1 cellular context compared by ENCODE assay signal in the genomic region with DNA sequence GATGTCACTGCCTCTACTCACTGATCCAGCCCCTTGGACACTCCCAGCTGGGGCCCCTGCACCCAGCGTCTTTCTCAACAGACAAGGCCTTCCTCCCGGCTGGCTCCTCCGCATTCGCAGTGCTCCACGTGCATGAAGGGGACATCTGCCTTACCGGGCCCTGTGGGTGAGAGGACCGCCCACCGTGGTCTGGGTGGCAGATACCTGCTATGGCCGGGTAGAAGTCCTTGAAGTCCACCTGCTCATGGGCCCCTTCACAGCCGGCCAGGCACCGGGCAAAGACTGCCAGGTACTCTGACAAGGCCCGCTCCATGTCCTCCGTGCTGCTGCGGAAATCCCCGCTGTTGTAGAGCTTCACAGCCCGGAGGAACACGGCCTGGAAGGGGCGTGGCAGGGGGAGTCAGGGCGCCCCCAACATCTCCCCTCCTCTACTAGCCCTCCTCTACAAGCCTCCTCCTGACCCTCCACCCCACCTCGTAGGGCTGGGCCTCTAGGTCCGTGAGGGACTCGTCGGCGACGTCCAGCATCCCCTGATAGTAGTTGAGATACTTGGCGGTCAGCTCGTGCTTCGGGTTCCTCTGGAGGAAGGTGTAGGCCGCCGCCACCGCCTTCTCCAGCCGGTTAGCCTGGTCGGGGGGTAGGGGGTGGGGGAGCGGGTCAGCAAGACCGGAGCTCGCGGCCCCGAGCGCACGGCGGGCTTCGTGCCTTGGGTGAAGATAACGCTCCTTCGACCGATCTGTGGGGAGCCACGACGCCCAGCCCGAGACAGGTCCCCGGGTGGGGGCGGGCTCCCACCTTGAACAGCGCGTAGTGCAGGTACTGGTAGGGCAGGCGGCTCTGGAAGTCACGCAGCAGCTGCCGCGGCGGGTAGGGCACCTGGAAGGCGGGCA.
TF ChIP-seq lines count a peak whose summit lies in the region.

No MANE protein-coding gene starts in this region.

TF ChIP-seq in HepG2, 621 proteins besides CTCF, POLR2A, EP300 and RAD21 (continued from another document and continues in another):
- TF ChIP-seq, protein P1, sequence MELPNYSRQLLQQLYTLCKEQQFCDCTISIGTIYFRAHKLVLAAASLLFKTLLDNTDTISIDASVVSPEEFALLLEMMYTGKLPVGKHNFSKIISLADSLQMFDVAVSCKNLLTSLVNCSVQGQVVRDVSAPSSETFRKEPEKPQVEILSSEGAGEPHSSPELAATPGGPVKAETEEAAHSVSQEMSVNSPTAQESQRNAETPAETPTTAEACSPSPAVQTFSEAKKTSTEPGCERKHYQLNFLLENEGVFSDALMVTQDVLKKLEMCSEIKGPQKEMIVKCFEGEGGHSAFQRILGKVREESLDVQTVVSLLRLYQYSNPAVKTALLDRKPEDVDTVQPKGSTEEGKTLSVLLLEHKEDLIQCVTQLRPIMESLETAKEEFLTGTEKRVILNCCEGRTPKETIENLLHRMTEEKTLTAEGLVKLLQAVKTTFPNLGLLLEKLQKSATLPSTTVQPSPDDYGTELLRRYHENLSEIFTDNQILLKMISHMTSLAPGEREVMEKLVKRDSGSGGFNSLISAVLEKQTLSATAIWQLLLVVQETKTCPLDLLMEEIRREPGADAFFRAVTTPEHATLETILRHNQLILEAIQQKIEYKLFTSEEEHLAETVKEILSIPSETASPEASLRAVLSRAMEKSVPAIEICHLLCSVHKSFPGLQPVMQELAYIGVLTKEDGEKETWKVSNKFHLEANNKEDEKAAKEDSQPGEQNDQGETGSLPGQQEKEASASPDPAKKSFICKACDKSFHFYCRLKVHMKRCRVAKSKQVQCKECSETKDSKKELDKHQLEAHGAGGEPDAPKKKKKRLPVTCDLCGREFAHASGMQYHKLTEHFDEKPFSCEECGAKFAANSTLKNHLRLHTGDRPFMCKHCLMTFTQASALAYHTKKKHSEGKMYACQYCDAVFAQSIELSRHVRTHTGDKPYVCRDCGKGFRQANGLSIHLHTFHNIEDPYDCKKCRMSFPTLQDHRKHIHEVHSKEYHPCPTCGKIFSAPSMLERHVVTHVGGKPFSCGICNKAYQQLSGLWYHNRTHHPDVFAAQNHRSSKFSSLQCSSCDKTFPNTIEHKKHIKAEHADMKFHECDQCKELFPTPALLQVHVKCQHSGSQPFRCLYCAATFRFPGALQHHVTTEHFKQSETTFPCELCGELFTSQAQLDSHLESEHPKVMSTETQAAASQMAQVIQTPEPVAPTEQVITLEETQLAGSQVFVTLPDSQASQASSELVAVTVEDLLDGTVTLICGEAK (IDR thresholded peaks at IDR 0.05): no peak
- TF ChIP-seq, protein P1 (CRISPR knock-in tag; IDR thresholded peaks at IDR 0.05): 0 out of 2 replicates have a peak, but pooled peaks have one; percentile 13
- no peak for TF ChIP-seq ZSCAN25 (CRISPR knock-in tag; IDR thresholded peaks at IDR 0.05)
- TF ChIP-seq MZF1 (CRISPR knock-in tag; IDR thresholded peaks at IDR 0.05; ENCODE audit: borderline replicate concordance): peak; percentile 28; the same call in 1 of the 2 replicates
- TF ChIP-seq, protein P2, sequence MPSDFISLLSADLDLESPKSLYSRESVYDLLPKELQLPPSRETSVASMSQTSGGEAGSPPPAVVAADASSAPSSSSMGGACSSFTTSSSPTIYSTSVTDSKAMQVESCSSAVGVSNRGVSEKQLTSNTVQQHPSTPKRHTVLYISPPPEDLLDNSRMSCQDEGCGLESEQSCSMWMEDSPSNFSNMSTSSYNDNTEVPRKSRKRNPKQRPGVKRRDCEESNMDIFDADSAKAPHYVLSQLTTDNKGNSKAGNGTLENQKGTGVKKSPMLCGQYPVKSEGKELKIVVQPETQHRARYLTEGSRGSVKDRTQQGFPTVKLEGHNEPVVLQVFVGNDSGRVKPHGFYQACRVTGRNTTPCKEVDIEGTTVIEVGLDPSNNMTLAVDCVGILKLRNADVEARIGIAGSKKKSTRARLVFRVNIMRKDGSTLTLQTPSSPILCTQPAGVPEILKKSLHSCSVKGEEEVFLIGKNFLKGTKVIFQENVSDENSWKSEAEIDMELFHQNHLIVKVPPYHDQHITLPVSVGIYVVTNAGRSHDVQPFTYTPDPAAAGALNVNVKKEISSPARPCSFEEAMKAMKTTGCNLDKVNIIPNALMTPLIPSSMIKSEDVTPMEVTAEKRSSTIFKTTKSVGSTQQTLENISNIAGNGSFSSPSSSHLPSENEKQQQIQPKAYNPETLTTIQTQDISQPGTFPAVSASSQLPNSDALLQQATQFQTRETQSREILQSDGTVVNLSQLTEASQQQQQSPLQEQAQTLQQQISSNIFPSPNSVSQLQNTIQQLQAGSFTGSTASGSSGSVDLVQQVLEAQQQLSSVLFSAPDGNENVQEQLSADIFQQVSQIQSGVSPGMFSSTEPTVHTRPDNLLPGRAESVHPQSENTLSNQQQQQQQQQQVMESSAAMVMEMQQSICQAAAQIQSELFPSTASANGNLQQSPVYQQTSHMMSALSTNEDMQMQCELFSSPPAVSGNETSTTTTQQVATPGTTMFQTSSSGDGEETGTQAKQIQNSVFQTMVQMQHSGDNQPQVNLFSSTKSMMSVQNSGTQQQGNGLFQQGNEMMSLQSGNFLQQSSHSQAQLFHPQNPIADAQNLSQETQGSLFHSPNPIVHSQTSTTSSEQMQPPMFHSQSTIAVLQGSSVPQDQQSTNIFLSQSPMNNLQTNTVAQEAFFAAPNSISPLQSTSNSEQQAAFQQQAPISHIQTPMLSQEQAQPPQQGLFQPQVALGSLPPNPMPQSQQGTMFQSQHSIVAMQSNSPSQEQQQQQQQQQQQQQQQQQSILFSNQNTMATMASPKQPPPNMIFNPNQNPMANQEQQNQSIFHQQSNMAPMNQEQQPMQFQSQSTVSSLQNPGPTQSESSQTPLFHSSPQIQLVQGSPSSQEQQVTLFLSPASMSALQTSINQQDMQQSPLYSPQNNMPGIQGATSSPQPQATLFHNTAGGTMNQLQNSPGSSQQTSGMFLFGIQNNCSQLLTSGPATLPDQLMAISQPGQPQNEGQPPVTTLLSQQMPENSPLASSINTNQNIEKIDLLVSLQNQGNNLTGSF (CRISPR knock-in tag; IDR thresholded peaks at IDR 0.05): no peak; the same call in 1 of the 2 replicates
- TF ChIP-seq TCF7 (IDR thresholded peaks at IDR 0.05; ENCODE audit: low read depth): no peak
- 0 out of 2 replicates have a peak, but pooled peaks have one; percentile 7 for TF ChIP-seq YEATS2 (CRISPR knock-in tag; IDR thresholded peaks at IDR 0.05; ENCODE audit: borderline replicate concordance)
- TF ChIP-seq REL (CRISPR knock-in tag; conservative IDR thresholded peaks at IDR 0.05): 0 out of 2 replicates have a peak, but pooled peaks have one; percentile 24
- no peak for TF ChIP-seq ZFP62 (CRISPR knock-in tag; IDR thresholded peaks at IDR 0.05)
- peak; percentile 2; the same call in 1 of the 2 replicates for TF ChIP-seq ZNF768 (CRISPR knock-in tag; IDR thresholded peaks at IDR 0.05)
- 0 out of 2 replicates have a peak, but pooled peaks have one; percentile 9 for TF ChIP-seq SETDB1 (CRISPR knock-in tag; IDR thresholded peaks at IDR 0.05; ENCODE audit: borderline replicate concordance)
- TF ChIP-seq, protein P3, sequence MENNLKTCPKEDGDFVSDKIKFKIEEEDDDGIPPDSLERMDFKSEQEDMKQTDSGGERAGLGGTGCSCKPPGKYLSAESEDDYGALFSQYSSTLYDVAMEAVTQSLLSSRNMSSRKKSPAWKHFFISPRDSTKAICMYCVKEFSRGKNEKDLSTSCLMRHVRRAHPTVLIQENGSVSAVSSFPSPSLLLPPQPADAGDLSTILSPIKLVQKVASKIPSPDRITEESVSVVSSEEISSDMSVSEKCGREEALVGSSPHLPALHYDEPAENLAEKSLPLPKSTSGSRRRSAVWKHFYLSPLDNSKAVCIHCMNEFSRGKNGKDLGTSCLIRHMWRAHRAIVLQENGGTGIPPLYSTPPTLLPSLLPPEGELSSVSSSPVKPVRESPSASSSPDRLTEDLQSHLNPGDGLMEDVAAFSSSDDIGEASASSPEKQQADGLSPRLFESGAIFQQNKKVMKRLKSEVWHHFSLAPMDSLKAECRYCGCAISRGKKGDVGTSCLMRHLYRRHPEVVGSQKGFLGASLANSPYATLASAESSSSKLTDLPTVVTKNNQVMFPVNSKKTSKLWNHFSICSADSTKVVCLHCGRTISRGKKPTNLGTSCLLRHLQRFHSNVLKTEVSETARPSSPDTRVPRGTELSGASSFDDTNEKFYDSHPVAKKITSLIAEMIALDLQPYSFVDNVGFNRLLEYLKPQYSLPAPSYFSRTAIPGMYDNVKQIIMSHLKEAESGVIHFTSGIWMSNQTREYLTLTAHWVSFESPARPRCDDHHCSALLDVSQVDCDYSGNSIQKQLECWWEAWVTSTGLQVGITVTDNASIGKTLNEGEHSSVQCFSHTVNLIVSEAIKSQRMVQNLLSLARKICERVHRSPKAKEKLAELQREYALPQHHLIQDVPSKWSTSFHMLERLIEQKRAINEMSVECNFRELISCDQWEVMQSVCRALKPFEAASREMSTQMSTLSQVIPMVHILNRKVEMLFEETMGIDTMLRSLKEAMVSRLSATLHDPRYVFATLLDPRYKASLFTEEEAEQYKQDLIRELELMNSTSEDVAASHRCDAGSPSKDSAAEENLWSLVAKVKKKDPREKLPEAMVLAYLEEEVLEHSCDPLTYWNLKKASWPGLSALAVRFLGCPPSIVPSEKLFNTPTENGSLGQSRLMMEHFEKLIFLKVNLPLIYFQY (CRISPR knock-in tag; IDR thresholded peaks at IDR 0.05; ENCODE audit: borderline replicate concordance): 0 out of 2 replicates have a peak, but pooled peaks have one; percentile 28
- no peak for TF ChIP-seq BRD4 (CRISPR knock-in tag; IDR thresholded peaks at IDR 0.05)
- TF ChIP-seq, protein P4, sequence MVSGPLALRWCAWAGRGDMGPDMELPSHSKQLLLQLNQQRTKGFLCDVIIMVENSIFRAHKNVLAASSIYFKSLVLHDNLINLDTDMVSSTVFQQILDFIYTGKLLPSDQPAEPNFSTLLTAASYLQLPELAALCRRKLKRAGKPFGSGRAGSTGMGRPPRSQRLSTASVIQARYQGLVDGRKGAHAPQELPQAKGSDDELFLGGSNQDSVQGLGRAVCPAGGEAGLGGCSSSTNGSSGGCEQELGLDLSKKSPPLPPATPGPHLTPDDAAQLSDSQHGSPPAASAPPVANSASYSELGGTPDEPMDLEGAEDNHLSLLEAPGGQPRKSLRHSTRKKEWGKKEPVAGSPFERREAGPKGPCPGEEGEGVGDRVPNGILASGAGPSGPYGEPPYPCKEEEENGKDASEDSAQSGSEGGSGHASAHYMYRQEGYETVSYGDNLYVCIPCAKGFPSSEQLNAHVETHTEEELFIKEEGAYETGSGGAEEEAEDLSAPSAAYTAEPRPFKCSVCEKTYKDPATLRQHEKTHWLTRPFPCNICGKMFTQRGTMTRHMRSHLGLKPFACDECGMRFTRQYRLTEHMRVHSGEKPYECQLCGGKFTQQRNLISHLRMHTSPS (CRISPR knock-in tag; IDR thresholded peaks at IDR 0.05; ENCODE audit: low read depth): no peak
- TF ChIP-seq, protein P5, sequence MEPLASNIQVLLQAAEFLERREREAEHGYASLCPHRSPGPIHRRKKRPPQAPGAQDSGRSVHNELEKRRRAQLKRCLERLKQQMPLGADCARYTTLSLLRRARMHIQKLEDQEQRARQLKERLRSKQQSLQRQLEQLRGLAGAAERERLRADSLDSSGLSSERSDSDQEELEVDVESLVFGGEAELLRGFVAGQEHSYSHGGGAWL (CRISPR knock-in tag; IDR thresholded peaks at IDR 0.05): peak; percentile 58
- TF ChIP-seq ESRRA (CRISPR knock-in tag; IDR thresholded peaks at IDR 0.05; ENCODE audit: low read depth): no peak; the same call in 1 of the 2 replicates
- TF ChIP-seq ZFP41 (CRISPR knock-in tag; IDR thresholded peaks at IDR 0.05; ENCODE audit: borderline replicate concordance): peak; percentile 51; the same call in 1 of the 2 replicates
- TF ChIP-seq, protein P6, sequence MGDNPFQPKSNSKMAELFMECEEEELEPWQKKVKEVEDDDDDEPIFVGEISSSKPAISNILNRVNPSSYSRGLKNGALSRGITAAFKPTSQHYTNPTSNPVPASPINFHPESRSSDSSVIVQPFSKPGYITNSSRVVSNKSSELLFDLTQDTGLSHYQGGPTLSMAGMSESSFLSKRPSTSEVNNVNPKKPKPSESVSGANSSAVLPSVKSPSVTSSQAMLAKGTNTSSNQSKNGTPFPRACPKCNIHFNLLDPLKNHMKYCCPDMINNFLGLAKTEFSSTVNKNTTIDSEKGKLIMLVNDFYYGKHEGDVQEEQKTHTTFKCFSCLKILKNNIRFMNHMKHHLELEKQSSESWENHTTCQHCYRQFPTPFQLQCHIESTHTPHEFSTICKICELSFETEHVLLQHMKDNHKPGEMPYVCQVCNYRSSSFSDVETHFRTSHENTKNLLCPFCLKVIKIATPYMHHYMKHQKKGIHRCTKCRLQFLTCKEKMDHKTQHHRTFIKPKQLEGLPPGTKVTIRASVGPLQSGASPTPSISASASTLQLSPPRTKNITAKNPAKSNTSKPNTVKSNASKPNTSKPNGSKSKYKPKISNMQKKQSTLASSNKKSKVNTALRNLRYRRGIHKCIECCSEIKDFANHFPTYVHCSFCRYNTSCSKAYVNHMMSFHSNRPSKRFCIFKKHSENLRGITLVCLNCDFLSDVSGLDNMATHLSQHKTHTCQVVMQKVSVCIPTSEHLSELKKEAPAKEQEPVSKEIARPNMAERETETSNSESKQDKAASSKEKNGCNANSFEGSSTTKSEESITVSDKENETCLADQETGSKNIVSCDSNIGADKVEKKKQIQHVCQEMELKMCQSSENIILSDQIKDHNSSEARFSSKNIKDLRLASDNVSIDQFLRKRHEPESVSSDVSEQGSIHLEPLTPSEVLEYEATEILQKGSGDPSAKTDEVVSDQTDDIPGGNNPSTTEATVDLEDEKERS (CRISPR knock-in tag; IDR thresholded peaks at IDR 0.05): 0 out of 2 replicates have a peak, but pooled peaks have one; percentile 18
